Comparison of ENCODE assay signal across 8 cellular contexts in genomic region chr4:74098628-74098995, GRCh38. TPM values are rescaled to one million over a fixed set of nuclear protein-coding genes. Genes with fewer than 3 reads are reported as not detected.
DNase-seq lines count a peak whose midpoint lies in the region; ATAC-seq and TF ChIP-seq lines count a peak whose summit lies in the region.

No MANE protein-coding gene starts in this region.

- no peak for TF ChIP-seq CTCF in coronary artery (IDR thresholded peaks at IDR 0.05)
- no peak for TF ChIP-seq CTCF in vagina (IDR thresholded peaks at IDR 0.05)

- no peak for TF ChIP-seq POLR2A in vagina (IDR thresholded peaks at IDR 0.05)

- H3K9me3 ChIP-seq in mesodermal cell (ENCODE audit: control insufficient read depth, low read length) (no peaks in the 10 kb centered on the region), vagina (no peaks in the 10 kb centered on the region)

- intact Hi-C loops in Right ventricle myocardium inferior (cut with DNase I): loop anchor here (5.0 kb wide), 1 partner anchor 34 kb away; no protein-coding TSS in a partner anchor
- intact Hi-C loops in cardiac septum (cut with DNase I): no loop called here
- intact Hi-C loops in vagina (cut with DNase I): no loop called here

- no peaks in the 10 kb centered on the region for H3K27me3 ChIP-seq in vagina

- H3K27ac ChIP-seq in coronary artery (peak overlapping the region; percentile 29 to 78), mesodermal cell (ENCODE audit: low read depth, low read length, severe bottlenecking) (no peak overlapping the region), vagina (peak overlapping the region; percentile 71)

- no peaks in the 10 kb centered on the region for H3K36me3 ChIP-seq in mesodermal cell (ENCODE audit: control insufficient read depth, insufficient read depth, low read length)
- H3K36me3 ChIP-seq in vagina: no peaks in the 10 kb centered on the region

- ATAC-seq in Right ventricle myocardium inferior: no peak

- H3K4me1 ChIP-seq in mesodermal cell (ENCODE audit: control insufficient read depth, insufficient read depth, low read length, poor library complexity, severe bottlenecking) (peaks cover 6% of the 10 kb centered on the region), vagina (peaks cover 8% of the 10 kb centered on the region)

- H3K4me3 ChIP-seq in coronary artery (peak overlapping the region; percentile 79), mesodermal cell (ENCODE audit: extremely low read depth, insufficient read depth, low read length, poor library complexity, severe bottlenecking) (peak overlapping the region; percentile 48), vagina (peak overlapping the region; percentile 58 to 60)

- 30 to 33% methylated on average over 12 of the region's 24 CpGs for WGBS in mesodermal cell (ENCODE audit: insufficient coverage in 2 of 2), 2 experiments

- peak; percentile 77 for DNase-seq in Right ventricle myocardium inferior (ENCODE audit: missing footprints)
- no peak for DNase-seq in cardiac septum (ENCODE audit: low spot score)
- DNase-seq in coronary artery (ENCODE audit: low spot score): no peak
- DNase-seq in vagina (ENCODE audit: extremely low spot score in 2 of 2): no peak
- DNase-seq in NCI-H1417 treated with DMSO at 0.1 percent for 48 hours (lab: John Stamatoyannopoulos, UW): no peak
- DNase-seq in GF-D8 (lab: John Stamatoyannopoulos, UW): no peak
- DNase-seq in NOMO-1 treated with dmso at 0.1 percent for 144 hours (lab: John Stamatoyannopoulos, UW; ENCODE audit: unreplicated experiment): no peak

RNA-seq across cellular contexts. Expression of gene CXCL2, which starts 0.4 kb away (rescaled TPM):
- total RNA-seq in Right ventricle myocardium inferior (9.5 TPM), cardiac septum (4.1 TPM), vagina (17.7 TPM)
- 2.4 TPM for polyA plus RNA-seq in mesodermal cell (2013, experiment 1 of 2)
- polyA plus RNA-seq in mesodermal cell (2013, experiment 2 of 2): 1.4 TPM

RNA-seq across cellular contexts. Expression of gene MTHFD2L, which starts 59.3 kb away (rescaled TPM):
- total RNA-seq in Right ventricle myocardium inferior (10.1 TPM), cardiac septum (14.5 TPM), vagina (15.5 TPM)
- 7.8 TPM for polyA plus RNA-seq in mesodermal cell (2013, experiment 1 of 2)
- polyA plus RNA-seq in mesodermal cell (2013, experiment 2 of 2): 7.0 TPM
